In genomic region chr10:96835826-96836365, GRCh38 we compare ENCODE assay signal across 10 cellular contexts. TPM values are rescaled to one million over a fixed set of nuclear protein-coding genes. Genes with fewer than 3 reads are reported as not detected.
A peak's percentile ranks its signal among the peaks of the same experiment; 100 is the strongest.
DNase-seq lines count a peak whose midpoint lies in the region; ATAC-seq and TF ChIP-seq lines count a peak whose summit lies in the region.
"Had no signal": no experiment of that assay in that cellular context is flagged by ENCODE, and none has a peak within 500 bp of the region (broad histone marks: within the 10 kb centered on the region; RNA-seq: fewer than 3 reads in every experiment).

No MANE protein-coding gene starts in this region.

- no peak overlapping the region for H3K27ac ChIP-seq in CD4-positive, alpha-beta memory T cell (ENCODE audit: low read depth, low read length)
- no peak overlapping the region for H3K27ac ChIP-seq in IMR-90 (ENCODE audit: insufficient read depth, low read length)

- H4K91ac ChIP-seq in IMR-90 (ENCODE audit: insufficient read depth, low read depth, low read length) = no peak overlapping the region

- no peak overlapping the region for H2AFZ ChIP-seq in IMR-90 (replicated peaks; ENCODE audit: low read length, poor library complexity)

- H3K27me3 Mint-ChIP-seq in CD4-positive, alpha-beta memory T cell = no peaks in the 10 kb centered on the region
- peaks cover 10% of the 10 kb centered on the region for H3K27me3 Mint-ChIP-seq in brain
- H3K27me3 Mint-ChIP-seq in nephron progenitor cell (ENCODE audit: low read depth, poor library complexity) = peaks cover 4% of the 10 kb centered on the region

- H3K9me1 ChIP-seq in IMR-90 (ENCODE audit: insufficient read depth, low read length) = peaks cover 17% of the 10 kb centered on the region

- in situ Hi-C loops in IMR-90 (cut with MboI; ENCODE audit: low sequenced_read_pairs) = no loop called here

- no peaks in the 10 kb centered on the region for H3K9me3 ChIP-seq in CD4-positive, alpha-beta memory T cell (ENCODE audit: control insufficient read depth in 1 of 2, low read length in 2 of 2)
- no peaks in the 10 kb centered on the region for H3K9me3 ChIP-seq in IMR-90 (ENCODE audit: control insufficient read depth, insufficient read depth, low read length)

- H3K14ac ChIP-seq in IMR-90 (replicated peaks; ENCODE audit: low read depth, low read length) = 0 out of 2 replicates have a peak overlapping the region, but pooled peaks have one; percentile 22

- no peak overlapping the region for H2BK120ac ChIP-seq in IMR-90 (ENCODE audit: low read depth, low read length)

- H4K5ac ChIP-seq in IMR-90 (ENCODE audit: low read depth, low read length) = no peak overlapping the region

- no peak overlapping the region for H2AK5ac ChIP-seq in IMR-90 (ENCODE audit: low read depth, low read length)

- no peak overlapping the region for H2AK9ac ChIP-seq in IMR-90 (replicated peaks; ENCODE audit: low read depth, low read length, poor library complexity)

- peaks cover 3 to 46% of the 10 kb centered on the region in 2 experiments; a peak in 3 of 4 replicates for H3K79me1 ChIP-seq in IMR-90 (ENCODE audit: low read depth in 1 of 2, low read length in 2 of 2)

- no peak overlapping the region for H2BK15ac ChIP-seq in IMR-90 (ENCODE audit: low read depth, low read length)

- no peak overlapping the region for H3K56ac ChIP-seq in IMR-90 (ENCODE audit: extremely low read depth, insufficient read depth, low read length)

- H3K9me3 Mint-ChIP-seq in CD4-positive, alpha-beta memory T cell = peaks cover 0 to 2% (median 0%) of the 10 kb centered on the region in 8 donors
- H3K9me3 Mint-ChIP-seq in brain = peaks cover 0 to 12% (median 6%) of the 10 kb centered on the region in 5 experiments
- H3K9me3 Mint-ChIP-seq in nephron progenitor cell = peaks cover 16% of the 10 kb centered on the region
- H3K9me3 Mint-ChIP-seq: activated naive CD4-positive, alpha-beta T cell treated with anti-CD3 and anti-CD28 coated beads, Interleukin-2, amount 50 U/mL, for 72 hours had no signal

- H3K18ac ChIP-seq in IMR-90 (ENCODE audit: low read depth, low read length) = no peak overlapping the region; the same call in 1 of the 2 replicates

- H3K27ac Mint-ChIP-seq in CD4-positive, alpha-beta memory T cell = peak overlapping the region in 5 of 7 donors; percentile 18 to 94 (median 61)
- peak overlapping the region; percentile 15 to 100 (median 52) for H3K27ac Mint-ChIP-seq in brain
- H3K27ac Mint-ChIP-seq in nephron progenitor cell = no peak overlapping the region
- H3K27ac Mint-ChIP-seq: activated naive CD4-positive, alpha-beta T cell treated with anti-CD3 and anti-CD28 coated beads, Interleukin-2, amount 50 U/mL, for 72 hours had no signal

- dilution Hi-C loops in IMR-90 (cut with HindIII; ENCODE audit: low sequenced_read_pairs, unreplicated experiment) = no loop called here

- no peak overlapping the region for H2BK20ac ChIP-seq in IMR-90 (ENCODE audit: low read depth, low read length)

- TF ChIP-seq CTCF in IMR-90 (conservative IDR thresholded peaks at IDR 0.05; ENCODE audit: low read depth, low read length) (no peak), brain (conservative IDR thresholded peaks at IDR 0.05) (no peak), nephron progenitor cell (IDR thresholded peaks at IDR 0.05) (no peak)

- no peak overlapping the region for H3K4ac ChIP-seq in IMR-90 (ENCODE audit: low read depth, low read length)

- no peak for TF ChIP-seq POLR2A in IMR-90 (IDR thresholded peaks at IDR 0.05; ENCODE audit: low read depth, low read length)

- no peak for DNase-seq in CD4-positive, alpha-beta memory T cell
- peak; percentile 34 for DNase-seq in IMR-90
- no peak for DNase-seq in nephron progenitor cell
- DNase-seq in stimulated activated CD4-positive, alpha-beta T cell treated with anti-CD3 and anti-CD28 coated beads, Interleukin-4, amount 100 ng/mL, for 4 hours = no peak
- DNase-seq in DMS114 treated with DMSO at 0.1 percent for 48 hours (lab: John Stamatoyannopoulos, UW; ENCODE audit: unreplicated experiment) = no peak
- no peak for DNase-seq in NCI-H2196 (lab: John Stamatoyannopoulos, UW; ENCODE audit: unreplicated experiment)
- DNase-seq: NCI-H526 had no signal

- no peak overlapping the region for H2BK5ac ChIP-seq in IMR-90 (ENCODE audit: low read depth, low read length, poor library complexity, severe bottlenecking)

- intact Hi-C loops in CD4-positive, alpha-beta memory T cell (cut with micrococcal nuclease) = loop anchor here (10.0 kb wide), 1 partner anchor 479 kb away; the partner anchor contains the start of gene FRAT1
- intact Hi-C loops in IMR-90 (cut with micrococcal nuclease) = loop anchor here (2.0 kb wide), 1 partner anchor 155 kb away; no protein-coding TSS in a partner anchor

- POLR2A ChIA-PET in CD4-positive, alpha-beta memory T cell (lab: Charles Lee; ENCODE audit: partially characterized antibody) = no interaction called here
- POLR2A ChIA-PET in IMR-90 (lab: Charles Lee; ENCODE audit: unreplicated experiment) = no interaction called here

- CTCF ChIA-PET in CD4-positive, alpha-beta memory T cell (lab: Charles Lee; ENCODE audit: partially characterized antibody) = interaction anchor here (1.2 kb wide), 1 partner anchor 72 kb away, joined by 4 read pairs; no protein-coding TSS in a partner anchor
- CTCF ChIA-PET in IMR-90 (lab: Yijun Ruan, JAX) = no interaction called here

- H3K9ac ChIP-seq in IMR-90 (ENCODE audit: low read depth, low read length) = no peak overlapping the region; the same call in 1 of the 2 replicates

- H3K4me3 Mint-ChIP-seq in CD4-positive, alpha-beta memory T cell = peak overlapping the region in 5 of 8 donors; percentile 32 to 72 (median 49)
- H3K4me3 Mint-ChIP-seq in brain (peak overlapping the region; percentile 76 to 99 (median 98)), nephron progenitor cell (peak overlapping the region; percentile 99)

- H3K23ac ChIP-seq in IMR-90 (ENCODE audit: low read depth, low read length) = peak overlapping the region; percentile 28; the same call in 1 of the 2 replicates

- peaks cover 53 to 79% (median 65%) of the 10 kb centered on the region in 4 donors for H3K4me1 Mint-ChIP-seq in CD4-positive, alpha-beta memory T cell
- H3K4me1 Mint-ChIP-seq in brain (peaks cover 67% of the 10 kb centered on the region), nephron progenitor cell (peaks cover 42% of the 10 kb centered on the region)

- peaks cover 70% of the 10 kb centered on the region for H4K20me1 ChIP-seq in IMR-90 (ENCODE audit: insufficient read depth, low read length)

- no peak overlapping the region for H3K4me3 ChIP-seq in CD4-positive, alpha-beta memory T cell (ENCODE audit: low read length in 2 of 2)
- H3K4me3 ChIP-seq in IMR-90 (ENCODE audit: insufficient read depth, low read depth, low read length) = no peak overlapping the region

- H3K36me3 ChIP-seq in CD4-positive, alpha-beta memory T cell (ENCODE audit: insufficient read depth, low read length) = no peaks in the 10 kb centered on the region
- H3K36me3 ChIP-seq in IMR-90 (ENCODE audit: control insufficient read depth, insufficient read depth, low read length) = no peaks in the 10 kb centered on the region

- H3K27me3 ChIP-seq in CD4-positive, alpha-beta memory T cell (ENCODE audit: insufficient read depth, low read length) = no peaks in the 10 kb centered on the region
- H3K27me3 ChIP-seq in IMR-90 (ENCODE audit: control insufficient read depth, insufficient read depth, low read length) = no peaks in the 10 kb centered on the region

- H4K8ac ChIP-seq in IMR-90 (ENCODE audit: low read depth in 2 of 2, low read length in 2 of 2) = no peak overlapping the region

- H3K36me3 Mint-ChIP-seq in CD4-positive, alpha-beta memory T cell = peaks cover 6 to 18% of the 10 kb centered on the region in 2 donors
- H3K36me3 Mint-ChIP-seq in brain = peaks cover 54% of the 10 kb centered on the region
- peaks cover 46% of the 10 kb centered on the region for H3K36me3 Mint-ChIP-seq in nephron progenitor cell (ENCODE audit: low read depth)

- TF ChIP-seq RAD21 in IMR-90 (IDR thresholded peaks at IDR 0.05; ENCODE audit: low read length) = no peak

- WGBS in IMR-90 (ENCODE audit: extremely low coverage in 2 of 2, insufficient read length in 1 of 2), 2 experiments = no CpG with 5 or more reads among the region's 1 CpG

- peaks cover 73% of the 10 kb centered on the region for H3K4me1 ChIP-seq in CD4-positive, alpha-beta memory T cell (ENCODE audit: insufficient read depth, low read length)
- H3K4me1 ChIP-seq in IMR-90 (ENCODE audit: control insufficient read depth, insufficient read depth, low read length) = peaks cover 10% of the 10 kb centered on the region

- no TSS peak for BruUV-seq in IMR-90 (replicated peaks; lab: Mats Ljungman, UMichigan)

- H3K4me2 ChIP-seq in IMR-90 (ENCODE audit: low read depth, low read length) = peak overlapping the region; percentile 70

- no peak for ATAC-seq in IMR-90 (ENCODE audit: low read depth)
- no peak for ATAC-seq in GM21360 (IDR thresholded peaks at IDR 0.05; ENCODE audit: unreplicated experiment)
- ATAC-seq: activated naive CD4-positive, alpha-beta T cell treated with anti-CD3 and anti-CD28 coated beads, Interleukin-2, amount 50 U/mL, for 72 hours had no signal

TF ChIP-seq in IMR-90, 13 proteins besides CTCF, POLR2A, EP300 and RAD21 (continues in another document):
- no peak for TF ChIP-seq CEBPB (IDR thresholded peaks at IDR 0.05; ENCODE audit: low read depth, low read length)
- TF ChIP-seq, protein P1, sequence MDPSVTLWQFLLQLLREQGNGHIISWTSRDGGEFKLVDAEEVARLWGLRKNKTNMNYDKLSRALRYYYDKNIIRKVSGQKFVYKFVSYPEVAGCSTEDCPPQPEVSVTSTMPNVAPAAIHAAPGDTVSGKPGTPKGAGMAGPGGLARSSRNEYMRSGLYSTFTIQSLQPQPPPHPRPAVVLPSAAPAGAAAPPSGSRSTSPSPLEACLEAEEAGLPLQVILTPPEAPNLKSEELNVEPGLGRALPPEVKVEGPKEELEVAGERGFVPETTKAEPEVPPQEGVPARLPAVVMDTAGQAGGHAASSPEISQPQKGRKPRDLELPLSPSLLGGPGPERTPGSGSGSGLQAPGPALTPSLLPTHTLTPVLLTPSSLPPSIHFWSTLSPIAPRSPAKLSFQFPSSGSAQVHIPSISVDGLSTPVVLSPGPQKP (IDR thresholded peaks at IDR 0.05; ENCODE audit: borderline replicate concordance, low read depth, low read length) = no peak
- no peak for TF ChIP-seq USF2 (IDR thresholded peaks at IDR 0.05; ENCODE audit: low read depth, low read length)

RNA-seq across cellular contexts. Expression of gene LCOR, which starts 3.8 kb away (rescaled TPM):
- total RNA-seq in CD4-positive, alpha-beta memory T cell = 10 to 100 TPM; 44.1 to 44.9 TPM
- polyA plus RNA-seq in CD4-positive, alpha-beta memory T cell = 10 to 100 TPM; 15.0 to 21.1 TPM
- total RNA-seq in IMR-90 (2012; rRNA removed) = 25.8 and 36.9 TPM in 2 replicates
- 3.4 and 3.7 TPM in 2 replicates for polyA plus RNA-seq in IMR-90 (2012; rRNA removed)
- 0.82 and 1.1 TPM in 2 replicates for polyA plus RNA-seq in IMR-90 (2012; cell fraction: cytosol; rRNA removed)
- polyA plus RNA-seq in IMR-90 (2012; cell fraction: nucleus; rRNA removed; ENCODE audit: low replicate concordance) = 2.3 and 6.1 TPM in 2 replicates
- polyA plus RNA-seq in brain (ENCODE audit: insufficient read depth, low read depth, low replicate concordance) = 4.4 TPM

Comparison
In these comparisons a context has a peak if more than half of its experiments do, and no peak if none do; other contexts are left out.
1. H3K4me3 Mint-ChIP-seq: peak in every context shown above with its lines; median percentile 99 in nephron progenitor cell; 98 in brain; 49 in CD4-positive, alpha-beta memory T cell.